ENCODE assay signal across 15 cellular contexts in the genomic region with DNA sequence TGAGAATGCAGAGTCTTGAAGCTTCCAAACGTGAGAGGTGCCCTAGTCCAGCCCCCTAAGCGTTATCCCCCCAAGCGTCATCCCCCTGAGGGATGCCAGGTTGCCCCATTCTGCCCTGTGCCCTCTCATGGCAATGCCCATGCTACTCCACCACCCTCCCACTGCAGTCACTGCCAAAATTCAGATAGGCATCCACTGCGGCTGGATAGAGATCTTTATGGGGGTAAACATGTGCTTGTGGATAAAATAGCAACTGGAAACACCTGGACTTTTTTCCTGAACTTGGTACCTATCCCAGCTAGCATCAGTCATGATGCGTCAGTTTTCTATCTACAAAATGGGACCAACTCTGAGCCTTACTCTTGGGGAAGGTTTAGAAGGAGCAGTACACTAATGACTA.
DNase-seq lines count a peak whose midpoint lies in the region; ATAC-seq and TF ChIP-seq lines count a peak whose summit lies in the region.
"Had no signal": no experiment of that assay in that cellular context is flagged by ENCODE, and none has a peak within 500 bp of the region (broad histone marks: within the 10 kb centered on the region; RNA-seq: fewer than 3 reads in every experiment).

No MANE protein-coding gene starts in this region.

- no peaks in the 10 kb centered on the region for H3K36me3 Mint-ChIP-seq in MCF 10A (ENCODE audit: insufficient read depth, unreplicated experiment)

- no peak overlapping the region for H4K12ac ChIP-seq in trophoblast cell (ENCODE audit: low read depth, low read length)

- H3K27me3 ChIP-seq in MG63 (no peaks in the 10 kb centered on the region), SJSA1 (replicated peaks) (no peaks in the 10 kb centered on the region), trophoblast cell (ENCODE audit: insufficient read depth, low read length) (no peaks in the 10 kb centered on the region), left ventricle myocardium inferior (ENCODE audit: low read depth) (peaks cover 100% of the 10 kb centered on the region)

- peak overlapping the region; percentile 77 for H4K91ac ChIP-seq in trophoblast cell (ENCODE audit: low read depth, low read length)

- DNase-seq in T47D (ENCODE audit: low read depth in 1 of 2, low spot score in 1 of 2) (peak; percentile 48 to 82), MCF 10A (ENCODE audit: unreplicated experiment) (no peak), MG63 (peak; percentile 32), SJSA1 (ENCODE audit: low read depth in 1 of 2, low spot score in 2 of 2) (no peak), trophoblast cell (peak; percentile 10 to 54), left ventricle myocardium inferior (no peak), LoVo (ENCODE audit: low spot score) (no peak)
- DNase-seq: C1 segment of cervical spinal cord; CD4-positive, alpha-beta T cell; DMS79 treated with DMSO at 0.1 percent for 48 hours; H7 had no signal

- H2BK12ac ChIP-seq in trophoblast cell (ENCODE audit: low read length), result peak overlapping the region; percentile 87

- POLR2A ChIA-PET in MCF 10A (lab: Yijun Ruan, JAX), result interaction anchor here (1.1 to 2.1 kb wide), 5 partner anchors 8 to 113 kb away, joined by 3 to 13 read pairs (median 4); a partner anchor contains a TSS

- peaks cover 11% of the 10 kb centered on the region for H3K79me1 ChIP-seq in trophoblast cell (ENCODE audit: low read length)

- H3K4me3 Mint-ChIP-seq in MCF 10A (ENCODE audit: unreplicated experiment), result no peak overlapping the region
- H3K4me3 Mint-ChIP-seq: B cell; CD4-positive, alpha-beta T cell; GM23338; IgD-negative memory B cell had no signal

- H3K9me3 ChIP-seq in MG63 (no peaks in the 10 kb centered on the region), SJSA1 (replicated peaks) (no peaks in the 10 kb centered on the region), trophoblast cell (ENCODE audit: insufficient read depth, low read depth, low read length) (peaks cover 2% of the 10 kb centered on the region), left ventricle myocardium inferior (replicated peaks) (no peaks in the 10 kb centered on the region)

- H2BK5ac ChIP-seq in trophoblast cell (ENCODE audit: low read depth, low read length, poor library complexity), result peak overlapping the region; percentile 23

- H3K4me2 ChIP-seq in trophoblast cell (ENCODE audit: low read length), result no peak overlapping the region
- H3K4me2 ChIP-seq: GM23338 had no signal

- H2AK5ac ChIP-seq in trophoblast cell (ENCODE audit: low read length), result peak overlapping the region; percentile 80

- in situ Hi-C loops in T47D (cut with HindIII; ENCODE audit: low pct_unique_long_range_greater_than_20kb, low sequenced_read_pairs), result no loop called here

- CTCF ChIA-PET in MCF 10A (lab: Yijun Ruan, JAX), result interaction anchor here (1.9 kb wide), 1 partner anchor 54 kb away, joined by 6 read pairs; no protein-coding TSS in a partner anchor

- H3K27ac ChIP-seq in SJSA1, result peak overlapping the region; percentile 96
- H3K27ac ChIP-seq in trophoblast cell (ENCODE audit: low read depth, low read length), result peak overlapping the region; percentile 5
- no peak overlapping the region for H3K27ac ChIP-seq in left ventricle myocardium inferior (replicated peaks)

- H3K27me3 Mint-ChIP-seq in MCF 10A (ENCODE audit: insufficient read depth, unreplicated experiment), result no peaks in the 10 kb centered on the region

- no peak overlapping the region for H2AFZ ChIP-seq in trophoblast cell (ENCODE audit: insufficient read depth, low read length, poor library complexity)
- H2AFZ ChIP-seq: GM23338 had no signal

- TF ChIP-seq CTCF in MCF 10A (IDR thresholded peaks at IDR 0.05; ENCODE audit: unreplicated experiment) (no peak), left ventricle myocardium inferior (IDR thresholded peaks at IDR 0.05; ENCODE audit: borderline replicate concordance) (no peak)

- intact Hi-C loops in MCF 10A (cut with micrococcal nuclease) (no loop called here), left ventricle myocardium inferior (cut with micrococcal nuclease) (no loop called here)

- H2BK120ac ChIP-seq in trophoblast cell (ENCODE audit: insufficient read depth, low read length, poor library complexity), result peak overlapping the region; percentile 85

- H3K36me3 ChIP-seq in MG63 (no peaks in the 10 kb centered on the region), SJSA1 (no peaks in the 10 kb centered on the region), trophoblast cell (ENCODE audit: control insufficient read depth in 1 of 2, insufficient read depth in 2 of 2, low read length in 2 of 2) (no peaks in the 10 kb centered on the region), left ventricle myocardium inferior (no peaks in the 10 kb centered on the region)

- peak overlapping the region; percentile 22 for H3K4ac ChIP-seq in trophoblast cell (ENCODE audit: low read depth, low read length)

- no peak overlapping the region for H3K27ac Mint-ChIP-seq in MCF 10A (ENCODE audit: low read depth, unreplicated experiment)
- H3K27ac Mint-ChIP-seq: B cell; CD4-positive, alpha-beta T cell; GM23338; IgD-negative memory B cell had no signal

- H3K79me2 ChIP-seq in trophoblast cell (ENCODE audit: control insufficient read depth, insufficient read depth, low read length, poor library complexity), result peaks cover 2% of the 10 kb centered on the region

- H3K9me3 Mint-ChIP-seq in MCF 10A (ENCODE audit: unreplicated experiment), result peaks cover 7% of the 10 kb centered on the region
- H3K9me3 Mint-ChIP-seq: CD4-positive, alpha-beta T cell; GM23338; IgD-negative memory B cell had no signal

- peak overlapping the region; percentile 51 for H3K14ac ChIP-seq in trophoblast cell (ENCODE audit: low read length)

- ATAC-seq in HG02798 (IDR thresholded peaks at IDR 0.05; ENCODE audit: poor library complexity, unreplicated experiment), result no peak

- no TSS peak for BruUV-seq in MCF 10A (replicated peaks; lab: Mats Ljungman, UMichigan)

- H3K4me3 ChIP-seq in MG63 (no peak overlapping the region), SJSA1 (no peak overlapping the region), trophoblast cell (ENCODE audit: low read depth, low read length) (no peak overlapping the region), left ventricle myocardium inferior (no peak overlapping the region)
- H3K4me3 ChIP-seq: GM23338 had no signal

- peaks cover 29% of the 10 kb centered on the region for H3K4me1 Mint-ChIP-seq in MCF 10A (ENCODE audit: insufficient read depth, unreplicated experiment)
- H3K4me1 Mint-ChIP-seq: B cell, IgD-negative memory B cell had no signal

- no CpG with 5 or more reads among the region's 5 CpGs for WGBS in trophoblast cell (ENCODE audit: extremely low coverage, insufficient coverage, insufficient read length)

- H3K9ac ChIP-seq in trophoblast cell (ENCODE audit: low read length), result no peak overlapping the region

- H3K23ac ChIP-seq in trophoblast cell (ENCODE audit: low read length), result no peak overlapping the region

- H4K8ac ChIP-seq in trophoblast cell (ENCODE audit: low read depth, low read length), result peak overlapping the region; percentile 33

- peaks cover 31% of the 10 kb centered on the region for H3K4me1 ChIP-seq in SJSA1 (replicated peaks)
- peaks cover 17 to 20% of the 10 kb centered on the region in 2 experiments for H3K4me1 ChIP-seq in trophoblast cell (ENCODE audit: control insufficient read depth in 1 of 2, insufficient read depth in 2 of 2, low read length in 2 of 2)
- H3K4me1 ChIP-seq in left ventricle myocardium inferior, result no peaks in the 10 kb centered on the region

- H3K18ac ChIP-seq in trophoblast cell (ENCODE audit: low read length), result peak overlapping the region; percentile 62

Comparison
In these comparisons a context has a peak if more than half of its experiments do, and no peak if none do; other contexts are left out.
1. DNase-seq: peak in T47D (2 of 2), MG63 (single experiment) and trophoblast cell (2 of 2); none in MCF 10A (single experiment), SJSA1 (0 of 2), left ventricle myocardium inferior (single experiment) and LoVo (single experiment).